In the genomic region with DNA sequence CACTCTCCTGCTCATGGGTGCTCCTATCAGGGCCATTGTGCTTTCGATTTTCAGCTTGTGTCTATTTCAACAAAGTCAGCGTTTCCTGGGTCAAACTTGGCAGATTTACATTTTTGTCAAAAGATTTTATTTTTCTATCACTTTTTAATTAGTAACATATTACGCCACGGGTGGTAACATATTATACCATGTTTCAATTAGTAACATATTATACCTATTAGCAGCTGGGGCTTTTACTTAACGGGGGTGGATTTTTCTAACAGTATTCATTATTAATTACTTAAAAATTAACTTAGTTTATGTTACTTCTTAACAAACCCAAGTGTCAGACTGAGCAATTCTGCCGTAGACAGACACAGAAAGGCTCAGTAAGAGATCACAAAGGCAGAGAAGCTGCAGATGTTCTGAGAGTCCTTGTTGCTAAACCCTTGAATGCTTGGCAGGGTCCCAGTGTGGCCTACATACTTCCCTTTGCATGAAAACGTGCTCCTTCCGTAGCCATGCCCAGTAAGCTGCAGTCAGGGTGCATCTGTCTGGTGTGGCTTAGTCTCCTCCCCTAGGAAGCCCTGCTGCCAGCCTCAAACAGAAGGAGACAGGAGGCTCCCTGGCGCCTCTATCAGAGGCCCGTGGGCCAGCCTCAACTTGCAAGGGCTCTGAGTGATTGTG, we compare ENCODE assay signal across 10 cellular contexts.
A peak's percentile ranks its signal among the peaks of the same experiment; 100 is the strongest.
DNase-seq lines count a peak whose midpoint lies in the region; ATAC-seq and TF ChIP-seq lines count a peak whose summit lies in the region.
"Had no signal": no experiment of that assay in that cellular context is flagged by ENCODE, and none has a peak within 500 bp of the region (broad histone marks: within the 10 kb centered on the region; RNA-seq: fewer than 3 reads in every experiment).

No MANE protein-coding gene starts in this region.

- H3K4me2 ChIP-seq in PC-3 (ENCODE audit: low read length) = no peak overlapping the region

- intact Hi-C loops in PC-3 (cut with micrococcal nuclease) (no loop called here), lower leg skin (cut with DNase I; ENCODE audit: low total_unique reads) (no loop called here)

- H3K4me3 ChIP-seq in PC-3 (ENCODE audit: low read length) = no peak overlapping the region
- no peak overlapping the region for H3K4me3 ChIP-seq in lower leg skin (ENCODE audit: low read depth, poor library complexity, severe bottlenecking)

- H3F3A ChIP-seq in PC-3 (ENCODE audit: low read length, unreplicated experiment) = no peaks in the 10 kb centered on the region

- H3K9ac ChIP-seq in PC-3 (ENCODE audit: low read length) = no peak overlapping the region

- DNase-seq in GM04504 (ENCODE audit: low read depth) = peak; percentile 85
- DNase-seq in PC-3 = no peak
- DNase-seq in left lobe of liver (ENCODE audit: low spot score) = no peak
- DNase-seq in lower leg skin (ENCODE audit: low spot score in 2 of 2) = no peak
- no peak for DNase-seq in SHP77 treated with DMSO at 0.1 percent for 48 hours (lab: John Stamatoyannopoulos, UW)
- no peak for DNase-seq in stimulated activated CD4-positive, alpha-beta T cell treated with anti-CD3 and anti-CD28 coated beads, Interleukin-4, amount 100 ng/mL, for 1 hour
- DNase-seq: NCI-H1105 had no signal

- no peak for TF ChIP-seq CTCF in PC-3 (conservative IDR thresholded peaks at IDR 0.05; ENCODE audit: low read depth, low read length)
- TF ChIP-seq CTCF in lower leg skin (IDR thresholded peaks at IDR 0.05) = no peak

- POLR2A ChIA-PET in PC-3 (lab: Charles Lee; ENCODE audit: unreplicated experiment) = no interaction called here

- no peaks in the 10 kb centered on the region for H3K9me2 ChIP-seq in PC-3 (replicated peaks; ENCODE audit: low read length)

- no peaks in the 10 kb centered on the region for H3K27me3 ChIP-seq in PC-3 (ENCODE audit: low read length)

- no peaks in the 10 kb centered on the region for H3K36me3 ChIP-seq in PC-3 (ENCODE audit: low read depth, low read length)

- no peaks in the 10 kb centered on the region for H3K4me1 ChIP-seq in PC-3 (ENCODE audit: insufficient read depth, low read length)

- no TSS peak for BruUV-seq in PC-3 (replicated peaks; lab: Mats Ljungman, UMichigan)

- no peak overlapping the region for H3K27ac ChIP-seq in PC-3 (ENCODE audit: low read length)

- no peaks in the 10 kb centered on the region for H3K9me3 ChIP-seq in PC-3 (ENCODE audit: low read length)

- peak overlapping the region; percentile 39; the same call in 1 of the 2 replicates for H2AFZ ChIP-seq in PC-3 (ENCODE audit: low read length)

- H3K79me2 ChIP-seq in PC-3 (ENCODE audit: low read length) = no peaks in the 10 kb centered on the region

- no peak for TF ChIP-seq POLR2A in lower leg skin (IDR thresholded peaks at IDR 0.05)

- 50 to 51% methylated on average over 10 of the region's 10 CpGs for WGBS in lower leg skin, 2 donors

- ATAC-seq in HG02642 (IDR thresholded peaks at IDR 0.05; ENCODE audit: poor library complexity, unreplicated experiment) (peak; percentile 83), PC-3 (no peak), left lobe of liver (peak; percentile 14), HG03039 (IDR thresholded peaks at IDR 0.05; ENCODE audit: unreplicated experiment) (no peak)
- ATAC-seq: activated CD4-positive, CD25-positive, alpha-beta regulatory T cell treated with anti-CD3 and anti-CD28 coated beads, Interleukin-2, amount 50 U/mL, for 24 hours had no signal

- no peaks in the 10 kb centered on the region for H4K20me1 ChIP-seq in PC-3 (ENCODE audit: low read length)

- CTCF ChIA-PET in PC-3 (lab: Charles Lee) = no interaction called here

Comparison
In these comparisons a context has a peak if more than half of its experiments do, and no peak if none do; other contexts are left out.
1. ATAC-seq: peak in HG02642 (single experiment) and left lobe of liver (single experiment); none in PC-3 (single experiment) and HG03039 (single experiment).